ENCODE assay signal across 8 cellular contexts in the genomic region with DNA sequence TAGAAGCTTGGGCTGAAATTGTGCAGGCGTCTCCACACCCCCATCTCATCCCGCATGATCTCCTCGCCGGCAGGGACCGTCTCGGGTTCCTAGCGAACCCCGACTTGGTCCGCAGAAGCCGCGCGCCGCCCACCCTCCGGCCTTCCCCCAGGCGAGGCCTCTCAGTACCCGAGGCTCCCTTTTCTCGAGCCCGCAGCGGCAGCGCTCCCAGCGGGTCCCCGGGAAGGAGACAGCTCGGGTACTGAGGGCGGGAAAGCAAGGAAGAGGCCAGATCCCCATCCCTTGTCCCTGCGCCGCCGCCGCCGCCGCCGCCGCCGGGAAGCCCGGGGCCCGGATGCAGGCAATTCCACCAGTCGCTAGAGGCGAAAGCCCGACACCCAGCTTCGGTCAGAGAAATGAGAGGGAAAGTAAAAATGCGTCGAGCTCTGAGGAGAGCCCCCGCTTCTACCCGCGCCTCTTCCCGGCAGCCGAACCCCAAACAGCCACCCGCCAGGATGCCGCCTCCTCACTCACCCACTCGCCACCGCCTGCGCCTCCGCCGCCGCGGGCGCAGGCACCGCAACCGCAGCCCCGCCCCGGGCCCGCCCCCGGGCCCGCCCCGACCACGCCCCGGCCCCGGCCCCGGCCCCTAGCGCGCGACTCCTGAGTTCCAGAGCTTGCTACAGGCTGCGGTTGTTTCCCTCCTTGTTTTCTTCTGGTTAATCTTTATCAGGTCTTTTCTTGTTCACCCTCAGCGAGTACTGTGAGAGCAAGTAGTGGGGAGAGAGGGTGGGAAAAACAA. TPM values are rescaled to one million over a fixed set of nuclear protein-coding genes. Genes with fewer than 3 reads are reported as not detected.
DNase-seq lines count a peak whose midpoint lies in the region; ATAC-seq lines count a peak whose summit lies in the region.

A gene with protein sequence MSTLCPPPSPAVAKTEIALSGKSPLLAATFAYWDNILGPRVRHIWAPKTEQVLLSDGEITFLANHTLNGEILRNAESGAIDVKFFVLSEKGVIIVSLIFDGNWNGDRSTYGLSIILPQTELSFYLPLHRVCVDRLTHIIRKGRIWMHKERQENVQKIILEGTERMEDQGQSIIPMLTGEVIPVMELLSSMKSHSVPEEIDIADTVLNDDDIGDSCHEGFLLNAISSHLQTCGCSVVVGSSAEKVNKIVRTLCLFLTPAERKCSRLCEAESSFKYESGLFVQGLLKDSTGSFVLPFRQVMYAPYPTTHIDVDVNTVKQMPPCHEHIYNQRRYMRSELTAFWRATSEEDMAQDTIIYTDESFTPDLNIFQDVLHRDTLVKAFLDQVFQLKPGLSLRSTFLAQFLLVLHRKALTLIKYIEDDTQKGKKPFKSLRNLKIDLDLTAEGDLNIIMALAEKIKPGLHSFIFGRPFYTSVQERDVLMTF (minus strand): TSS at position 564 of the 781 bp plus-strand sequence. CDS start 6,361 bp downstream, outside the sequence.

- 0% methylated on average over 72 of the region's 73 CpGs for WGBS in ectodermal cell, 2 experiments

- no peaks in the 10 kb centered on the region for H3K27me3 ChIP-seq in ectodermal cell (ENCODE audit: control insufficient read depth, insufficient read depth, low read length, poor library complexity, severe bottlenecking)

- DNase-seq in NCI-H82 (lab: John Stamatoyannopoulos, UW) (peak; percentile 67), NCI-H82 treated with DMSO at 0.1 percent for 48 hours (lab: John Stamatoyannopoulos, UW; ENCODE audit: unreplicated experiment) (no peak), NCI-H146 treated with DMSO at 0.1 percent for 48 hours (lab: John Stamatoyannopoulos, UW; ENCODE audit: unreplicated experiment) (peak; percentile 85), middle frontal gyrus (ENCODE audit: extremely low spot score, low spot score) (peak; percentile 15)
- peak; percentile 83 to 84 for DNase-seq in activated CD4-positive, alpha-beta T cell treated with anti-CD3 and anti-CD28 coated beads, Interleukin-2, amount 50 U/mL, for 48 hours
- peak; percentile 65 to 79 for DNase-seq in stimulated activated CD8-positive, alpha-beta memory T cell treated with anti-CD3 and anti-CD28 coated beads, Interleukin-4, amount 100 ng/mL, for 1 hour (ENCODE audit: low read depth in 2 of 2, low spot score in 1 of 2)

- H3K36me3 ChIP-seq in ectodermal cell (ENCODE audit: control insufficient read depth, insufficient read depth, low read length): no peaks in the 10 kb centered on the region

- no peaks in the 10 kb centered on the region for H3K9me3 ChIP-seq in ectodermal cell (ENCODE audit: control insufficient read depth, low read length)

- H3K4me1 ChIP-seq in ectodermal cell (ENCODE audit: control insufficient read depth, insufficient read depth, low read length): no peaks in the 10 kb centered on the region

- H3K4me3 ChIP-seq in ectodermal cell (ENCODE audit: insufficient read depth, low read depth, low read length): peak within 1 kb of the TSS; percentile 62

- peak within 1 kb of the TSS; percentile 92 for H3K27ac ChIP-seq in ectodermal cell (ENCODE audit: insufficient read depth, low read depth, low read length, poor library complexity, severe bottlenecking)

- peak; percentile 70 for ATAC-seq in HG02642 (IDR thresholded peaks at IDR 0.05; ENCODE audit: poor library complexity, unreplicated experiment)

RNA-seq across cellular contexts. Expression of the gene that starts here (rescaled TPM):
- 35.0 TPM for polyA plus RNA-seq in ectodermal cell (2013, experiment 1 of 4)
- polyA plus RNA-seq in ectodermal cell (2013, experiment 2 of 4): 34.4 TPM
- polyA plus RNA-seq in ectodermal cell (2013, experiment 3 of 4): 34.4 TPM
- 34.3 TPM for polyA plus RNA-seq in ectodermal cell (2013, experiment 4 of 4)
